Comparison of ENCODE assay signal across 11 cellular contexts in the genomic region with DNA sequence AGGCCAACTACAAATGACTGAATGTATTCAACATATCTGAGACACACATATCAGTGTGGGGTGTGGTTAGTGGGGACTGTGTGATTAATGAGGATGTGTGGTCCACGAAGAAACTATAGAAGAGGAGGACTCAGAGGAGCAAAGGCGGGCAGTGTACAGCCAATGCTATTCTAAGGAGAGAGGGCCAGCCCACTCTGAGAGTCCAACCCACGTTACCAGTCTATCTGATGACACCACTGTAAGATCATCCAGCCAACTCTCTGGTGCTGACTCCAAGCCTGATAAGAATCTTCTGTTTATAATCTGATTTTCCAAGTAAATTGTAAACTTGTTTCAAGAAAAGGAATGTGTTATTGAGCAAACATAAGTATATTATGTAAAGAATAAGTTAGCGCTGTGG. TPM values are rescaled to one million over a fixed set of nuclear protein-coding genes. Genes with fewer than 3 reads are reported as not detected.
A peak's percentile ranks its signal among the peaks of the same experiment; 100 is the strongest.
DNase-seq lines count a peak whose midpoint lies in the region; ATAC-seq and TF ChIP-seq lines count a peak whose summit lies in the region.
"Had no signal": no experiment of that assay in that cellular context is flagged by ENCODE, and none has a peak within 500 bp of the region (broad histone marks: within the 10 kb centered on the region; RNA-seq: fewer than 3 reads in every experiment).

No MANE protein-coding gene starts in this region.

- H3K9me3 ChIP-seq in stomach = no peaks in the 10 kb centered on the region

- H3K4me3 ChIP-seq in fibroblast of mammary gland (ENCODE audit: control insufficient read depth, low read depth, low read length) (no peak overlapping the region), mesendoderm (ENCODE audit: low read length) (no peak overlapping the region), stomach (no peak overlapping the region)

- no peak for TF ChIP-seq POLR2A in stomach (IDR thresholded peaks at IDR 0.05)

- H2BK15ac ChIP-seq in mesendoderm (replicated peaks; ENCODE audit: low read depth) = no peak overlapping the region

- no peak overlapping the region for H3K56ac ChIP-seq in mesendoderm (ENCODE audit: low read length)

- H3K4me2 ChIP-seq in mesendoderm (ENCODE audit: low read length) = no peak overlapping the region

- H3K23ac ChIP-seq in mesendoderm (ENCODE audit: low read length) = no peak overlapping the region

- H3K27ac ChIP-seq in mesendoderm (ENCODE audit: low read depth, low read length) (no peak overlapping the region), stomach (no peak overlapping the region)

- peaks cover 0 to 5% (median 0%) of the 10 kb centered on the region in 3 donors for H3K27me3 Mint-ChIP-seq in CD14-positive monocyte (ENCODE audit: low read depth in 3 of 3)

- DNase-seq in CD14-positive monocyte (ENCODE audit: low spot score) (peak; percentile 84), HS-5 (ENCODE audit: low read depth) (peak; percentile 58), OCI-M1 (lab: John Stamatoyannopoulos, UW) (peak; percentile 49), fibroblast of mammary gland (ENCODE audit: low read depth) (peak; percentile 89), mesendoderm (no peak), stomach (no peak), inferior parietal cortex (ENCODE audit: extremely low spot score) (no peak)
- DNase-seq: aorta; NCI-H526; stimulated activated naive CD4-positive, alpha-beta T cell had no signal

- no peak for TF ChIP-seq EP300 in stomach (IDR thresholded peaks at IDR 0.05)

- no peak for TF ChIP-seq CTCF in CD14-positive monocyte (IDR thresholded peaks at IDR 0.05)
- no peak for TF ChIP-seq CTCF in fibroblast of mammary gland (conservative IDR thresholded peaks at IDR 0.05; ENCODE audit: control insufficient read depth, insufficient read depth, low read depth, low read length)
- no peak for TF ChIP-seq CTCF in stomach (IDR thresholded peaks at IDR 0.05)

- H3K9me3 Mint-ChIP-seq in CD14-positive monocyte = peaks cover 0 to 3% (median 0%) of the 10 kb centered on the region in 7 donors

- no peaks in the 10 kb centered on the region for H3K36me3 ChIP-seq in mesendoderm (ENCODE audit: control insufficient read depth, insufficient read depth, low read length)
- H3K36me3 ChIP-seq in stomach = no peaks in the 10 kb centered on the region

- H4K8ac ChIP-seq in mesendoderm (ENCODE audit: low read depth, low read length) = no peak overlapping the region

- H2BK5ac ChIP-seq in mesendoderm (ENCODE audit: low read length) = no peak overlapping the region

- peak overlapping the region in 1 of 2 donors; percentile 4 for H3K4me3 Mint-ChIP-seq in CD14-positive monocyte

- peaks cover 57% of the 10 kb centered on the region for H3K4me1 Mint-ChIP-seq in CD14-positive monocyte

- H3K9ac ChIP-seq in mesendoderm (ENCODE audit: low read length) = no peak overlapping the region

- WGBS in mesendoderm (ENCODE audit: extremely low coverage, insufficient coverage, low lambda C conversion rate) = no CpG with 5 or more reads among the region's 4 CpGs
- 56 to 72% (median 65%) methylated on average over 4 of the region's 4 CpGs for WGBS in stomach, 5 donors

- peaks cover 0 to 4% of the 10 kb centered on the region in 2 donors for H3K36me3 Mint-ChIP-seq in CD14-positive monocyte

- H3K4me1 ChIP-seq in mesendoderm (ENCODE audit: control insufficient read depth, low read depth, low read length) = no peaks in the 10 kb centered on the region
- H3K4me1 ChIP-seq in stomach = peaks cover 2 to 23% (median 6%) of the 10 kb centered on the region in 4 donors

- intact Hi-C loops in CD14-positive monocyte (cut with micrococcal nuclease) (loop anchor here (1.0 to 10.0 kb wide), 4 partner anchors 86 to 129 kb away; a partner anchor contains a TSS), stomach (cut with DNase I; ENCODE audit: low total_unique reads) (loop anchor here (5.0 to 10.0 kb wide), 2 partner anchors 194 to 256 kb away; no protein-coding TSS in a partner anchor)

- H2AK5ac ChIP-seq in mesendoderm (ENCODE audit: low read length) = no peak overlapping the region

- no peaks in the 10 kb centered on the region for H3K79me2 ChIP-seq in mesendoderm (ENCODE audit: control insufficient read depth, insufficient read depth, low read length)

- no peaks in the 10 kb centered on the region for H3K79me1 ChIP-seq in mesendoderm (ENCODE audit: low read length)

- no peak overlapping the region for H3K4ac ChIP-seq in mesendoderm (ENCODE audit: low read depth, low read length)

- H3K27me3 ChIP-seq in mesendoderm (ENCODE audit: insufficient read depth, low read length, poor library complexity) = no peaks in the 10 kb centered on the region
- no peaks in the 10 kb centered on the region for H3K27me3 ChIP-seq in stomach

- H2BK120ac ChIP-seq in mesendoderm (ENCODE audit: low read depth, low read length) = no peak overlapping the region

- no peak for ATAC-seq in GM21737 (IDR thresholded peaks at IDR 0.05; ENCODE audit: unreplicated experiment)

- no peak overlapping the region for H3K18ac ChIP-seq in mesendoderm (ENCODE audit: low read length)

- peak overlapping the region; percentile 81 to 97 (median 95) for H3K27ac Mint-ChIP-seq in CD14-positive monocyte

- no peak overlapping the region for H4K5ac ChIP-seq in mesendoderm (ENCODE audit: low read length)

RNA-seq across cellular contexts. Expression of a gene that starts 47.2 kb away (rescaled TPM):
- polyA plus RNA-seq in CD14-positive monocyte (under 1 TPM in 1 of 2 donors, not detected in 1; 0.13 TPM), stomach (under 1 TPM; 0.05 to 0.46 (median 0.12) TPM)
- polyA plus RNA-seq in mesendoderm (2013, experiment 1 of 2) = 1.6 TPM
- 1.8 TPM for polyA plus RNA-seq in mesendoderm (2013, experiment 2 of 2)
- 1 to 10 TPM in 1 of 5 donors, under 1 TPM in 2, not detected in 2; 0.14 to 2.0 (median 0.29) TPM for total RNA-seq in stomach

Comparison
In these comparisons a context has a peak if more than half of its experiments do, and no peak if none do; other contexts are left out.
1. DNase-seq: peak in CD14-positive monocyte (single experiment), HS-5 (single experiment), OCI-M1 (single experiment) and fibroblast of mammary gland (single experiment); none in mesendoderm (single experiment), stomach (single experiment) and inferior parietal cortex (single experiment).